ENCODE assay signal across 13 cellular contexts in genomic region chr10:88343761-88344484, GRCh38.
DNase-seq lines count a peak whose midpoint lies in the region; TF ChIP-seq lines count a peak whose summit lies in the region.
"Had no signal": no experiment of that assay in that cellular context is flagged by ENCODE, and none has a peak within 500 bp of the region (broad histone marks: within the 10 kb centered on the region; RNA-seq: fewer than 3 reads in every experiment).

No MANE protein-coding gene starts in this region.

- peak; percentile 7 for DNase-seq in RPMI7951 (ENCODE audit: low read depth)
- DNase-seq in fibroblast of gingiva (ENCODE audit: low read depth) = peak; percentile 70
- DNase-seq in medulla oblongata (ENCODE audit: extremely low spot score) = peak; percentile 51
- DNase-seq in tibial nerve (ENCODE audit: low spot score in 2 of 2) = peak in 1 of 2 donors; percentile 7
- no peak for DNase-seq in KBM-7
- no peak for DNase-seq in DMS53 treated with DMSO at 0.1 percent for 48 hours (lab: John Stamatoyannopoulos, UW; ENCODE audit: unreplicated experiment)
- DNase-seq in DMS114 treated with DMSO at 0.1 percent for 48 hours (lab: John Stamatoyannopoulos, UW; ENCODE audit: unreplicated experiment) = no peak
- DNase-seq: activated CD4-positive, alpha-beta T cell treated with anti-CD3 and anti-CD28 coated beads, Interleukin-2, amount 10 ng/mL, durations not matched to agents 24 days and 14 days; activated naive CD4-positive, alpha-beta T cell treated with anti-CD3 and anti-CD28 coated beads, Interleukin-2, amount 50 U/mL, for 16 hours; HCEC 1CT; kidney glomerular epithelial cell; right lobe of liver; stimulated activated naive B cell treated with anti-CD40 and anti-IgM and Interleukin-4, amounts not matched to agents 10 μg/mL and 1 μg/mL and 100 μg/mL, for 72 hours had no signal

- in situ Hi-C loops in KBM-7 (cut with MboI; ENCODE audit: low pct_unique_long_range_greater_than_20kb, low sequenced_read_pairs) = no loop called here

- no peak overlapping the region for H3K4me3 ChIP-seq in tibial nerve
- H3K4me3 ChIP-seq: right lobe of liver had no signal

- 21 to 23% methylated on average over 2 of the region's 2 CpGs for WGBS in tibial nerve, 2 donors

- H3K27ac ChIP-seq in tibial nerve = peak overlapping the region in 3 of 4 donors; percentile 1 to 74 (median 26)
- H3K27ac ChIP-seq: right lobe of liver had no signal

- H3K36me3 ChIP-seq in tibial nerve = no peaks in the 10 kb centered on the region
- H3K36me3 ChIP-seq: right lobe of liver had no signal

- TF ChIP-seq POLR2A in tibial nerve (IDR thresholded peaks at IDR 0.05) = no peak

- H3K9me3 ChIP-seq in tibial nerve = no peaks in the 10 kb centered on the region
- H3K9me3 ChIP-seq: right lobe of liver had no signal

- H3K4me1 ChIP-seq in tibial nerve = peaks cover 0 to 37% (median 4%) of the 10 kb centered on the region in 4 donors

- no peak for TF ChIP-seq CTCF in tibial nerve (IDR thresholded peaks at IDR 0.05)

- no peaks in the 10 kb centered on the region for H3K27me3 ChIP-seq in tibial nerve
- H3K27me3 ChIP-seq: right lobe of liver had no signal

- TF ChIP-seq EP300 in tibial nerve (IDR thresholded peaks at IDR 0.05) = peak in 1 of 2 donors; percentile 32

Comparison
In these comparisons a context has a peak if more than half of its experiments do, and no peak if none do; other contexts are left out.
1. DNase-seq: peak in RPMI7951 (single experiment), fibroblast of gingiva (single experiment) and medulla oblongata (single experiment); none in KBM-7 (single experiment), DMS53 treated with DMSO at 0.1 percent for 48 hours (single experiment) and DMS114 treated with DMSO at 0.1 percent for 48 hours (single experiment).